ENCODE assay signal across 1 cellular context in genomic region chr5:142343531-142343930, GRCh38.
TF ChIP-seq lines count a peak whose summit lies in the region.

No MANE protein-coding gene starts in this region.

TF ChIP-seq in HepG2, 621 proteins besides CTCF, POLR2A, EP300 and RAD21 (continued from another document and continues in another):
- TF ChIP-seq, protein P1, sequence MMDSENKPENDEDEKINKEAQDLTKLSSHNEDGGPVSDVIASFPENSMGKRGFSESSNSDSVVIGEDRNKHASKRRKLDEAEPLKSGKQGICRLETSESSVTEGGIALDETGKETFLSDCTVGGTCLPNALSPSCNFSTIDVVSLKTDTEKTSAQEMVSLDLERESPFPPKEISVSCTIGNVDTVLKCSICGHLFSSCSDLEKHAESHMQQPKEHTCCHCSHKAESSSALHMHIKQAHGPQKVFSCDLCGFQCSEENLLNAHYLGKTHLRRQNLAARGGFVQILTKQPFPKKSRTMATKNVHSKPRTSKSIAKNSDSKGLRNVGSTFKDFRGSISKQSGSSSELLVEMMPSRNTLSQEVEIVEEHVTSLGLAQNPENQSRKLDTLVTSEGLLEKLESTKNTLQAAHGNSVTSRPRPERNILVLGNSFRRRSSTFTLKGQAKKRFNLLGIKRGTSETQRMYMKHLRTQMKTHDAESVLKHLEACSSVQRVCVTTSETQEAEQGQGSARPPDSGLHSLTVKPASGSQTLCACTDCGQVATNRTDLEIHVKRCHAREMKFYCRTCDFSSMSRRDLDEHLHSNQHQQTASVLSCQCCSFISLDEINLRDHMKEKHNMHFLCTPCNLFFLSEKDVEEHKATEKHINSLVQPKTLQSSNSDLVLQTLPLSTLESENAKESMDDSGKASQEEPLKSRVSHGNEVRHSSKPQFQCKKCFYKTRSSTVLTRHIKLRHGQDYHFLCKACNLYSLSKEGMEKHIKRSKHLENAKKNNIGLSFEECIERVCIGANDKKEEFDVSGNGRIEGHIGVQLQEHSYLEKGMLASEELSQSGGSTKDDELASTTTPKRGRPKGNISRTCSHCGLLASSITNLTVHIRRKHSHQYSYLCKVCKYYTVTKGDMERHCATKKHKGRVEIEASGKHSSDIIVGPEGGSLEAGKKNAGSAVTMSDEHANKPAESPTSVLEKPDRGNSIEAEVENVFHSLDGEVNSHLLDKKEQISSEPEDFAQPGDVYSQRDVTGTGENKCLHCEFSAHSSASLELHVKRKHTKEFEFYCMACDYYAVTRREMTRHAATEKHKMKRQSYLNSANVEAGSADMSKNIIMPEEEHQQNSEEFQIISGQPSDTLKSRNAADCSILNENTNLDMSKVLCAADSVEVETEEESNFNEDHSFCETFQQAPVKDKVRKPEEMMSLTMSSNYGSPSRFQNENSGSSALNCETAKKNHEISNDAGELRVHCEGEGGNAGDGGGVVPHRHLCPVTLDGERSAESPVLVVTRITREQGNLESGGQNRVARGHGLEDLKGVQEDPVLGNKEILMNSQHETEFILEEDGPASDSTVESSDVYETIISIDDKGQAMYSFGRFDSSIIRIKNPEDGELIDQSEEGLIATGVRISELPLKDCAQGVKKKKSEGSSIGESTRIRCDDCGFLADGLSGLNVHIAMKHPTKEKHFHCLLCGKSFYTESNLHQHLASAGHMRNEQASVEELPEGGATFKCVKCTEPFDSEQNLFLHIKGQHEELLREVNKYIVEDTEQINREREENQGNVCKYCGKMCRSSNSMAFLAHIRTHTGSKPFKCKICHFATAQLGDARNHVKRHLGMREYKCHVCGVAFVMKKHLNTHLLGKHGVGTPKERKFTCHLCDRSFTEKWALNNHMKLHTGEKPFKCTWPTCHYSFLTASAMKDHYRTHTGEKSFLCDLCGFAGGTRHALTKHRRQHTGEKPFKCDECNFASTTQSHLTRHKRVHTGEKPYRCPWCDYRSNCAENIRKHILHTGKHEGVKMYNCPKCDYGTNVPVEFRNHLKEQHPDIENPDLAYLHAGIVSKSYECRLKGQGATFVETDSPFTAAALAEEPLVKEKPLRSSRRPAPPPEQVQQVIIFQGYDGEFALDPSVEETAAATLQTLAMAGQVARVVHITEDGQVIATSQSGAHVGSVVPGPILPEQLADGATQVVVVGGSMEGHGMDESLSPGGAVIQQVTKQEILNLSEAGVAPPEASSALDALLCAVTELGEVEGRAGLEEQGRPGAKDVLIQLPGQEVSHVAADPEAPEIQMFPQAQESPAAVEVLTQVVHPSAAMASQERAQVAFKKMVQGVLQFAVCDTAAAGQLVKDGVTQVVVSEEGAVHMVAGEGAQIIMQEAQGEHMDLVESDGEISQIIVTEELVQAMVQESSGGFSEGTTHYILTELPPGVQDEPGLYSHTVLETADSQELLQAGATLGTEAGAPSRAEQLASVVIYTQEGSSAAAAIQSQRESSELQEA (CRISPR knock-in tag; IDR thresholded peaks at IDR 0.05; ENCODE audit: not compliant biosample characterization) = no peak
- TF ChIP-seq PHF5A (CRISPR knock-in tag; IDR thresholded peaks at IDR 0.05; ENCODE audit: low read depth, unreplicated experiment) (no peak), SP4 (CRISPR knock-in tag; IDR thresholded peaks at IDR 0.05) (no peak), JUNB (CRISPR knock-in tag; IDR thresholded peaks at IDR 0.05; ENCODE audit: borderline replicate concordance) (no peak), ZFP37 (CRISPR knock-in tag; IDR thresholded peaks at IDR 0.05; ENCODE audit: borderline replicate concordance) (no peak), ZNF101 (CRISPR knock-in tag; IDR thresholded peaks at IDR 0.05; ENCODE audit: borderline replicate concordance, low read depth) (no peak), U2AF2 (IDR thresholded peaks at IDR 0.05; ENCODE audit: low read depth, low read length) (no peak), GATAD1 (CRISPR knock-in tag; IDR thresholded peaks at IDR 0.05) (no peak), NR2F6 (IDR thresholded peaks at IDR 0.05) (no peak), NR2F6 (CRISPR knock-in tag; IDR thresholded peaks at IDR 0.05) (0 out of 2 replicates have a peak, but pooled peaks have one; percentile 37), IRF2 (CRISPR knock-in tag; IDR thresholded peaks at IDR 0.05) (no peak), THAP9 (CRISPR knock-in tag; IDR thresholded peaks at IDR 0.05; ENCODE audit: borderline replicate concordance) (no peak), IRX3 (CRISPR knock-in tag; IDR thresholded peaks at IDR 0.05; ENCODE audit: borderline replicate concordance, low read depth) (no peak), ATF1 (CRISPR knock-in tag; IDR thresholded peaks at IDR 0.05) (no peak), BCL6 (CRISPR knock-in tag; IDR thresholded peaks at IDR 0.05) (no peak), RXRA (CRISPR knock-in tag; IDR thresholded peaks at IDR 0.05) (peak; percentile 53; the same call in 1 of the 2 replicates), ZNF292 (CRISPR knock-in tag; IDR thresholded peaks at IDR 0.05; ENCODE audit: borderline replicate concordance, low read depth) (no peak), IKZF4 (CRISPR knock-in tag; IDR thresholded peaks at IDR 0.05; ENCODE audit: borderline replicate concordance, low read depth, not compliant biosample characterization) (no peak), FOSL1 (CRISPR knock-in tag; IDR thresholded peaks at IDR 0.05; ENCODE audit: borderline replicate concordance) (no peak), ZNF7 (CRISPR knock-in tag; IDR thresholded peaks at IDR 0.05) (no peak), ZNF329 (CRISPR knock-in tag; IDR thresholded peaks at IDR 0.05; ENCODE audit: low read depth) (no peak), ZKSCAN5 (CRISPR knock-in tag; IDR thresholded peaks at IDR 0.05) (no peak), SALL1 (CRISPR knock-in tag; IDR thresholded peaks at IDR 0.05) (peak; percentile 34; the same call in 1 of the 2 replicates), MXD4 (CRISPR knock-in tag; IDR thresholded peaks at IDR 0.05) (no peak), KMT2A (CRISPR knock-in tag; IDR thresholded peaks at IDR 0.05) (no peak), YY1 (IDR thresholded peaks at IDR 0.05; ENCODE audit: insufficient read depth, insufficient replicate concordance, low read depth, low read length) (no peak), SIX1 (CRISPR knock-in tag; IDR thresholded peaks at IDR 0.05; ENCODE audit: borderline replicate concordance) (no peak), NCOA2 (CRISPR knock-in tag; IDR thresholded peaks at IDR 0.05) (0 out of 2 replicates have a peak, but pooled peaks have one; percentile 27), CREB1 (IDR thresholded peaks at IDR 0.05) (no peak), CREB1 (CRISPR knock-in tag; IDR thresholded peaks at IDR 0.05) (no peak), ZNF75D (CRISPR knock-in tag; IDR thresholded peaks at IDR 0.05; ENCODE audit: borderline replicate concordance) (no peak), HNRNPL (IDR thresholded peaks at IDR 0.05; ENCODE audit: low read depth, low read length) (no peak), NFRKB (IDR thresholded peaks at IDR 0.05) (no peak), SRY (CRISPR knock-in tag; IDR thresholded peaks at IDR 0.05) (no peak), SOX5 (CRISPR knock-in tag; IDR thresholded peaks at IDR 0.05; ENCODE audit: borderline replicate concordance) (peak; percentile 29; the same call in 1 of the 2 replicates), HNF4A (CRISPR knock-in tag; IDR thresholded peaks at IDR 0.05) (no peak), ZNF468 (CRISPR knock-in tag; IDR thresholded peaks at IDR 0.05) (no peak), FOXO1 (CRISPR knock-in tag; IDR thresholded peaks at IDR 0.05) (no peak), STAT5B (CRISPR knock-in tag; IDR thresholded peaks at IDR 0.05) (no peak)
- TF ChIP-seq, protein P2, sequence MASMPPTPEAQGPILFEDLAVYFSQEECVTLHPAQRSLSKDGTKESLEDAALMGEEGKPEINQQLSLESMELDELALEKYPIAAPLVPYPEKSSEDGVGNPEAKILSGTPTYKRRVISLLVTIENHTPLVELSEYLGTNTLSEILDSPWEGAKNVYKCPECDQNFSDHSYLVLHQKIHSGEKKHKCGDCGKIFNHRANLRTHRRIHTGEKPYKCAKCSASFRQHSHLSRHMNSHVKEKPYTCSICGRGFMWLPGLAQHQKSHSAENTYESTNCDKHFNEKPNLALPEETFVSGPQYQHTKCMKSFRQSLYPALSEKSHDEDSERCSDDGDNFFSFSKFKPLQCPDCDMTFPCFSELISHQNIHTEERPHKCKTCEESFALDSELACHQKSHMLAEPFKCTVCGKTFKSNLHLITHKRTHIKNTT (CRISPR knock-in tag; IDR thresholded peaks at IDR 0.05) = no peak
- TF ChIP-seq, protein P3, sequence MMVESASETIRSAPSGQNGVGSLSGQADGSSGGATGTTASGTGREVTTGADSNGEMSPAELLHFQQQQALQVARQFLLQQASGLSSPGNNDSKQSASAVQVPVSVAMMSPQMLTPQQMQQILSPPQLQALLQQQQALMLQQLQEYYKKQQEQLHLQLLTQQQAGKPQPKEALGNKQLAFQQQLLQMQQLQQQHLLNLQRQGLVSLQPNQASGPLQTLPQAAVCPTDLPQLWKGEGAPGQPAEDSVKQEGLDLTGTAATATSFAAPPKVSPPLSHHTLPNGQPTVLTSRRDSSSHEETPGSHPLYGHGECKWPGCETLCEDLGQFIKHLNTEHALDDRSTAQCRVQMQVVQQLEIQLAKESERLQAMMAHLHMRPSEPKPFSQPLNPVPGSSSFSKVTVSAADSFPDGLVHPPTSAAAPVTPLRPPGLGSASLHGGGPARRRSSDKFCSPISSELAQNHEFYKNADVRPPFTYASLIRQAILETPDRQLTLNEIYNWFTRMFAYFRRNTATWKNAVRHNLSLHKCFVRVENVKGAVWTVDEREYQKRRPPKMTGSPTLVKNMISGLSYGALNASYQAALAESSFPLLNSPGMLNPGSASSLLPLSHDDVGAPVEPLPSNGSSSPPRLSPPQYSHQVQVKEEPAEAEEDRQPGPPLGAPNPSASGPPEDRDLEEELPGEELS (CRISPR knock-in tag; IDR thresholded peaks at IDR 0.05) = 0 out of 2 replicates have a peak, but pooled peaks have one; percentile 10
- TF ChIP-seq, protein P4, sequence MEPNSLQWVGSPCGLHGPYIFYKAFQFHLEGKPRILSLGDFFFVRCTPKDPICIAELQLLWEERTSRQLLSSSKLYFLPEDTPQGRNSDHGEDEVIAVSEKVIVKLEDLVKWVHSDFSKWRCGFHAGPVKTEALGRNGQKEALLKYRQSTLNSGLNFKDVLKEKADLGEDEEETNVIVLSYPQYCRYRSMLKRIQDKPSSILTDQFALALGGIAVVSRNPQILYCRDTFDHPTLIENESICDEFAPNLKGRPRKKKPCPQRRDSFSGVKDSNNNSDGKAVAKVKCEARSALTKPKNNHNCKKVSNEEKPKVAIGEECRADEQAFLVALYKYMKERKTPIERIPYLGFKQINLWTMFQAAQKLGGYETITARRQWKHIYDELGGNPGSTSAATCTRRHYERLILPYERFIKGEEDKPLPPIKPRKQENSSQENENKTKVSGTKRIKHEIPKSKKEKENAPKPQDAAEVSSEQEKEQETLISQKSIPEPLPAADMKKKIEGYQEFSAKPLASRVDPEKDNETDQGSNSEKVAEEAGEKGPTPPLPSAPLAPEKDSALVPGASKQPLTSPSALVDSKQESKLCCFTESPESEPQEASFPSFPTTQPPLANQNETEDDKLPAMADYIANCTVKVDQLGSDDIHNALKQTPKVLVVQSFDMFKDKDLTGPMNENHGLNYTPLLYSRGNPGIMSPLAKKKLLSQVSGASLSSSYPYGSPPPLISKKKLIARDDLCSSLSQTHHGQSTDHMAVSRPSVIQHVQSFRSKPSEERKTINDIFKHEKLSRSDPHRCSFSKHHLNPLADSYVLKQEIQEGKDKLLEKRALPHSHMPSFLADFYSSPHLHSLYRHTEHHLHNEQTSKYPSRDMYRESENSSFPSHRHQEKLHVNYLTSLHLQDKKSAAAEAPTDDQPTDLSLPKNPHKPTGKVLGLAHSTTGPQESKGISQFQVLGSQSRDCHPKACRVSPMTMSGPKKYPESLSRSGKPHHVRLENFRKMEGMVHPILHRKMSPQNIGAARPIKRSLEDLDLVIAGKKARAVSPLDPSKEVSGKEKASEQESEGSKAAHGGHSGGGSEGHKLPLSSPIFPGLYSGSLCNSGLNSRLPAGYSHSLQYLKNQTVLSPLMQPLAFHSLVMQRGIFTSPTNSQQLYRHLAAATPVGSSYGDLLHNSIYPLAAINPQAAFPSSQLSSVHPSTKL (CRISPR knock-in tag; IDR thresholded peaks at IDR 0.05) = 0 out of 2 replicates have a peak, but pooled peaks have one; percentile 15
- TF ChIP-seq, protein P5, sequence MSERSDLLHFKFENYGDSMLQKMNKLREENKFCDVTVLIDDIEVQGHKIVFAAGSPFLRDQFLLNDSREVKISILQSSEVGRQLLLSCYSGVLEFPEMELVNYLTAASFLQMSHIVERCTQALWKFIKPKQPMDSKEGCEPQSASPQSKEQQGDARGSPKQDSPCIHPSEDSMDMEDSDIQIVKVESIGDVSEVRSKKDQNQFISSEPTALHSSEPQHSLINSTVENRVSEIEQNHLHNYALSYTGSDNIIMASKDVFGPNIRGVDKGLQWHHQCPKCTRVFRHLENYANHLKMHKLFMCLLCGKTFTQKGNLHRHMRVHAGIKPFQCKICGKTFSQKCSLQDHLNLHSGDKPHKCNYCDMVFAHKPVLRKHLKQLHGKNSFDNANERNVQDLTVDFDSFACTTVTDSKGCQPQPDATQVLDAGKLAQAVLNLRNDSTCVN (CRISPR knock-in tag; IDR thresholded peaks at IDR 0.05; ENCODE audit: borderline replicate concordance) = no peak
- TF ChIP-seq, protein P6, sequence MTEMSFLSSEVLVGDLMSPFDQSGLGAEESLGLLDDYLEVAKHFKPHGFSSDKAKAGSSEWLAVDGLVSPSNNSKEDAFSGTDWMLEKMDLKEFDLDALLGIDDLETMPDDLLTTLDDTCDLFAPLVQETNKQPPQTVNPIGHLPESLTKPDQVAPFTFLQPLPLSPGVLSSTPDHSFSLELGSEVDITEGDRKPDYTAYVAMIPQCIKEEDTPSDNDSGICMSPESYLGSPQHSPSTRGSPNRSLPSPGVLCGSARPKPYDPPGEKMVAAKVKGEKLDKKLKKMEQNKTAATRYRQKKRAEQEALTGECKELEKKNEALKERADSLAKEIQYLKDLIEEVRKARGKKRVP (CRISPR knock-in tag; IDR thresholded peaks at IDR 0.05) = no peak
